In the genomic region with DNA sequence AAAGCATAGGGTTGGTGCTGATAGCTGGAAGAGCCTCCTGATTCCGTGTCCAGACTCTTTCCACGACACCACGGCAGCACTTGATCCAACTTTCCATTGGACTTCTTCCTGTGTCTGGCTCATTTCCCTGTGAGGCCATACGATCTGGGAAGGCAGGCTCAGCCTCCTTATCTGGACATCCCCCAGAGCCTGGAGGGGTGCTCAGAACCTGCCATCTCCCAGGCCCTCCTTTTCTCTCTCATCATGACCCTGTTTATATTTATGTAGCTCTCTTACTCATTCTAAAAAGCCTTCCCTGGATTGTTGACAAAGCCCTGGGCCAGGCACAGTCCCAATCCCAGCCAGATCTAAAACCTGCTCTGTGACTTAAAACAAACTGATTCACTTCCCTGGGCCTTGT, we compare ENCODE assay signal across 1 cellular context.
TF ChIP-seq lines count a peak whose summit lies in the region.

No MANE protein-coding gene starts in this region.

TF ChIP-seq in K562, 482 proteins besides CTCF, POLR2A, EP300 and RAD21:
- TF ChIP-seq ZBTB7A (IDR thresholded peaks at IDR 0.05; ENCODE audit: borderline replicate concordance, control insufficient read depth, low read depth, low read length) (no peak), ZNF707 (CRISPR knock-in tag; conservative IDR thresholded peaks at IDR 0.05) (no peak), YBX1 (IDR thresholded peaks at IDR 0.05) (no peak), FOXJ3 (CRISPR knock-in tag; IDR thresholded peaks at IDR 0.05) (no peak), ZNF263 (CRISPR knock-in tag; IDR thresholded peaks at IDR 0.05; ENCODE audit: borderline replicate concordance) (no peak), ZBTB17 (CRISPR knock-in tag; IDR thresholded peaks at IDR 0.05) (no peak), HNRNPL (IDR thresholded peaks at IDR 0.05; ENCODE audit: low read depth, low read length) (no peak)
- TF ChIP-seq, protein P1, sequence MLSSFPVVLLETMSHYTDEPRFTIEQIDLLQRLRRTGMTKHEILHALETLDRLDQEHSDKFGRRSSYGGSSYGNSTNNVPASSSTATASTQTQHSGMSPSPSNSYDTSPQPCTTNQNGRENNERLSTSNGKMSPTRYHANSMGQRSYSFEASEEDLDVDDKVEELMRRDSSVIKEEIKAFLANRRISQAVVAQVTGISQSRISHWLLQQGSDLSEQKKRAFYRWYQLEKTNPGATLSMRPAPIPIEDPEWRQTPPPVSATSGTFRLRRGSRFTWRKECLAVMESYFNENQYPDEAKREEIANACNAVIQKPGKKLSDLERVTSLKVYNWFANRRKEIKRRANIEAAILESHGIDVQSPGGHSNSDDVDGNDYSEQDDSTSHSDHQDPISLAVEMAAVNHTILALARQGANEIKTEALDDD (IDR thresholded peaks at IDR 0.05), result no peak
- TF ChIP-seq, protein P2, sequence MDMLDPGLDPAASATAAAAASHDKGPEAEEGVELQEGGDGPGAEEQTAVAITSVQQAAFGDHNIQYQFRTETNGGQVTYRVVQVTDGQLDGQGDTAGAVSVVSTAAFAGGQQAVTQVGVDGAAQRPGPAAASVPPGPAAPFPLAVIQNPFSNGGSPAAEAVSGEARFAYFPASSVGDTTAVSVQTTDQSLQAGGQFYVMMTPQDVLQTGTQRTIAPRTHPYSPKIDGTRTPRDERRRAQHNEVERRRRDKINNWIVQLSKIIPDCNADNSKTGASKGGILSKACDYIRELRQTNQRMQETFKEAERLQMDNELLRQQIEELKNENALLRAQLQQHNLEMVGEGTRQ (CRISPR knock-in tag; IDR thresholded peaks at IDR 0.05), result no peak
